In the genomic region with DNA sequence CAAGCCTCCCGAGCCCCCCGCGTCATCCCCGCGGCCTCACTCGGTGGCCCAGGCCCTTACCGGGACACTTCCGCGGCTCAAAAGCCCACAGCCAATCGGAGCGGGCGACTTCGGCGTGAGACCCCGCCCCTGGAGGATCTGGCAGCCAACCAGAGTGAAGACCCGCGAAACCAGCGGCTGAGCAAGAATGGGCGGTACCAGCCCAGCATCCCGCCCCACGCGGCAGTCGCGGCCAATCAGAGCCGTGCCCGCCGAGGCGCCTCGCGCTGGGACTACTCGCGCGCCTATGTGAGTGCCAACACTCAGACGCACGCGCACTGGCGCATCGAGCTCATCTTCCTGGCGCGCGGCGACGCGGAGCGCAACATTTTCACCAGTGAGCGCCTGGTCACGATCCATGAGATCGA, we compare ENCODE assay signal across 11 cellular contexts. TPM values are rescaled to one million over a fixed set of nuclear protein-coding genes. Genes with fewer than 3 reads are reported as not detected.
A peak's percentile ranks its signal among the peaks of the same experiment; 100 is the strongest.
DNase-seq lines count a peak whose midpoint lies in the region; ATAC-seq and TF ChIP-seq lines count a peak whose summit lies in the region.
"Had no signal": no experiment of that assay in that cellular context is flagged by ENCODE, and none has a peak within 500 bp of the region (broad histone marks: within the 10 kb centered on the region; RNA-seq: fewer than 3 reads in every experiment).

No MANE protein-coding gene starts in this region.

- no peaks in the 10 kb centered on the region for H3K4me1 Mint-ChIP-seq in activated B cell treated with CpG ODN at 0.5 μM for 24 hours

- H3K4me3 Mint-ChIP-seq in activated B cell treated with CpG ODN at 0.5 μM for 24 hours, result peak overlapping the region; percentile 21
- H3K4me3 Mint-ChIP-seq: T-helper 1 cell treated with Interleukin-12 subunit alpha and Interleukin-12 subunit beta and Interleukin-4 antibody, amounts not matched to agents 30 μg/mL and 1 μg/mL, for 36 hours had no signal

- peaks cover 6% of the 10 kb centered on the region for H3K36me3 Mint-ChIP-seq in activated B cell treated with CpG ODN at 0.5 μM for 24 hours (ENCODE audit: low read depth)

- CTCF ChIA-PET in activated B cell treated with CpG ODN at 0.5 μM for 24 hours (lab: Charles Lee), result no interaction called here

- no peak overlapping the region for H3K4me3 ChIP-seq in fibroblast of mammary gland (ENCODE audit: control insufficient read depth, low read depth, low read length)
- H3K4me3 ChIP-seq: suprapubic skin had no signal

- no peak overlapping the region for H3K27ac Mint-ChIP-seq in activated B cell treated with CpG ODN at 0.5 μM for 24 hours
- H3K27ac Mint-ChIP-seq: T-helper 1 cell treated with Interleukin-12 subunit alpha and Interleukin-12 subunit beta and Interleukin-4 antibody, amounts not matched to agents 30 μg/mL and 1 μg/mL, for 36 hours had no signal

- DNase-seq in activated B cell treated with CpG ODN at 0.5 μM for 24 hours (no peak), fibroblast of mammary gland (ENCODE audit: low read depth) (peak; percentile 3), occipital lobe (lab: John Stamatoyannopoulos, UW) (peak; percentile 15), NCI-H69 (lab: John Stamatoyannopoulos, UW) (no peak)
- DNase-seq: NCI-H446 treated with DMSO at 0.1 percent for 48 hours, PC-3 had no signal

- peaks cover 25% of the 10 kb centered on the region for H3K9me3 Mint-ChIP-seq in activated B cell treated with CpG ODN at 0.5 μM for 24 hours

- ATAC-seq in GM19372 (IDR thresholded peaks at IDR 0.05; ENCODE audit: low read depth, unreplicated experiment), result peak; percentile 92
- ATAC-seq in activated B cell treated with CpG ODN at 0.5 μM for 24 hours (ENCODE audit: low read depth), result no peak
- ATAC-seq in HG03565 (IDR thresholded peaks at IDR 0.05; ENCODE audit: unreplicated experiment), result no peak
- no peak for ATAC-seq in HG03196 (IDR thresholded peaks at IDR 0.05; ENCODE audit: unreplicated experiment)
- ATAC-seq: PC-3 had no signal

- H3K27me3 Mint-ChIP-seq in activated B cell treated with CpG ODN at 0.5 μM for 24 hours, result peaks cover 25% of the 10 kb centered on the region

- no peak for TF ChIP-seq CTCF in activated B cell treated with CpG ODN at 0.5 μM for 24 hours (IDR thresholded peaks at IDR 0.05)
- no peak for TF ChIP-seq CTCF in fibroblast of mammary gland (conservative IDR thresholded peaks at IDR 0.05; ENCODE audit: control insufficient read depth, insufficient read depth, low read depth, low read length)

- POLR2A ChIA-PET in activated B cell treated with CpG ODN at 0.5 μM for 24 hours (lab: Charles Lee), result no interaction called here

- intact Hi-C loops in activated B cell treated with CpG ODN at 0.5 μM for 24 hours (cut with micrococcal nuclease), result no loop called here

RNA-seq across cellular contexts. Expression of a gene that starts 22.5 kb away (rescaled TPM):
- total RNA-seq in activated B cell treated with CpG ODN at 0.5 μM for 24 hours (0.42 and 0.44 TPM in 2 replicates), occipital lobe (26.7 TPM)
- total RNA-seq: suprapubic skin had no signal

Comparison
In these comparisons a context has a peak if more than half of its experiments do, and no peak if none do; other contexts are left out.
1. DNase-seq: peak in fibroblast of mammary gland (single experiment) and occipital lobe (single experiment); none in activated B cell treated with CpG ODN at 0.5 μM for 24 hours (single experiment) and NCI-H69 (single experiment).
2. RNA of a gene that starts 22.5 kb away (total RNA-seq): 26.7 TPM in occipital lobe (single experiment); 0.42 to 0.44 TPM in activated B cell treated with CpG ODN at 0.5 μM for 24 hours; every median in the first group is over 10 times any median in the second.